ENCODE assay signal across 17 cellular contexts in the genomic region with DNA sequence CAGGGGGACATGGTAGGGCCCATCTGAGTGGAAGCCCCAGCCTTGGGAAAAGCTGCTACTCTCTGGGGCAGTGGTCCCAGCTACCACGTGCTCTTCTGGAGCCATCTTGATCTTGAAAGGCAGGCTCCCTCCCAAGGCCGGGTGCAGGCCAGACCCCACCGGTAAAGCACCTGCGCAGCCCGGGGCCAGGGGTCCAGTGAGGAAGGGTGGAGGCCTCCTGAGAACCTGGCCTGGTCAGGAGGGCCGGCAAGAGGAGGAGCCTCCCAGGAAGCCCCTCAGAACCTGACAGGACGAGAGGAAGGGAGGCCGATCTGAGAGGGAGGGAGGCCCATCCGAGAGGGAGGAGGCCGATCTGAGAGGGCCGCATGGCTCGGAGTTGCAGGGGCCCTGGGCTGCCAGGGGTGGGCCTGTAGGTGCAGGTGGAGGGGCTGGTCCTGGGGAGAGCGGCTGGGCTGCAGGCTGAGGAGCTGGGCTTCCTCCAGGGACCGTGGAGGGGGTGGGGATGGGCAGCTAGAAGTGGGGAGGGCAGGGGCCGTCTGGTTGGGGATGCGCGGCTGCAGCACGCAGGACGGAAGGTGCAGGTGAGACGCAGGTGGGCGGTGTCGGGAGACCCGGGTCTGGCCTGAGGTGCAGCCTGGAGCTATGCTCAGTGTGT.
"Had no signal": no experiment of that assay in that cellular context is flagged by ENCODE, and none has a peak within 500 bp of the region (broad histone marks: within the 10 kb centered on the region; RNA-seq: fewer than 3 reads in every experiment).

No MANE protein-coding gene starts in this region.

- FAIRE-seq: frontal cortex, TTC549 had no signal

- DNase-seq: activated CD4-positive, alpha-beta T cell treated with anti-CD3 and anti-CD28 coated beads, Interleukin-2, amount 50 U/mL, for 4 hours; activated CD4-positive, CD25-positive, alpha-beta regulatory T cell; activated effector memory CD4-positive, alpha-beta T cell treated with anti-CD3 and anti-CD28 coated beads, Interleukin-2, amount 50 U/mL, for 16 hours; activated T-cell treated with anti-CD3 and anti-CD28 coated beads, Interleukin-2, amount 50 U/mL, for 4 hours; amniotic stem cell; brain microvascular endothelial cell; kidney glomerular epithelial cell; naive thymus-derived CD8-positive, alpha-beta T cell; SHP77 treated with DMSO at 0.1 percent for 48 hours; stimulated activated CD4-positive, alpha-beta T cell treated with anti-CD3 and anti-CD28 coated beads, Interleukin-15, amount 100 ng/mL, for 24 hours; stimulated activated CD4-positive, alpha-beta T cell treated with anti-CD3 and anti-CD28 coated beads, Interleukin-4, amount 100 ng/mL, for 24 hours; T-helper 17 cell had no signal

- H3K27ac ChIP-seq: brain microvascular endothelial cell, tibial artery had no signal

- H3K4me3 ChIP-seq: mucosa of descending colon, tibial artery had no signal

- H3K9me3 ChIP-seq: mucosa of descending colon, tibial artery had no signal

- H3K36me3 ChIP-seq: brain microvascular endothelial cell, tibial artery had no signal

- H3K27me3 ChIP-seq: brain microvascular endothelial cell, tibial artery had no signal

- H3K27ac Mint-ChIP-seq: naive thymus-derived CD8-positive, alpha-beta T cell; T-helper 17 cell had no signal

- H3K27me3 Mint-ChIP-seq: naive thymus-derived CD8-positive, alpha-beta T cell; T-helper 17 cell had no signal

- H3K9me3 Mint-ChIP-seq: activated naive CD4-positive, alpha-beta T cell treated with anti-CD3 and anti-CD28 coated beads, Interleukin-2, amount 50 U/mL, for 72 hours; activated T-cell treated with anti-CD3 and anti-CD28 coated beads, Interleukin-2, amount 50 U/mL, for 4 hours; naive thymus-derived CD8-positive, alpha-beta T cell had no signal

- H3K4me3 Mint-ChIP-seq: activated T-cell treated with anti-CD3 and anti-CD28 coated beads, Interleukin-2, amount 50 U/mL, for 4 hours; naive thymus-derived CD8-positive, alpha-beta T cell; T-helper 17 cell had no signal

- H3K36me3 Mint-ChIP-seq: activated naive CD4-positive, alpha-beta T cell treated with anti-CD3 and anti-CD28 coated beads, Interleukin-2, amount 50 U/mL, for 72 hours; naive thymus-derived CD8-positive, alpha-beta T cell had no signal

- ATAC-seq: activated T-cell treated with anti-CD3 and anti-CD28 coated beads, Interleukin-2, amount 50 U/mL, for 4 hours; naive thymus-derived CD8-positive, alpha-beta T cell; T-helper 17 cell had no signal
